ENCODE assay signal across 15 cellular contexts in the genomic region with DNA sequence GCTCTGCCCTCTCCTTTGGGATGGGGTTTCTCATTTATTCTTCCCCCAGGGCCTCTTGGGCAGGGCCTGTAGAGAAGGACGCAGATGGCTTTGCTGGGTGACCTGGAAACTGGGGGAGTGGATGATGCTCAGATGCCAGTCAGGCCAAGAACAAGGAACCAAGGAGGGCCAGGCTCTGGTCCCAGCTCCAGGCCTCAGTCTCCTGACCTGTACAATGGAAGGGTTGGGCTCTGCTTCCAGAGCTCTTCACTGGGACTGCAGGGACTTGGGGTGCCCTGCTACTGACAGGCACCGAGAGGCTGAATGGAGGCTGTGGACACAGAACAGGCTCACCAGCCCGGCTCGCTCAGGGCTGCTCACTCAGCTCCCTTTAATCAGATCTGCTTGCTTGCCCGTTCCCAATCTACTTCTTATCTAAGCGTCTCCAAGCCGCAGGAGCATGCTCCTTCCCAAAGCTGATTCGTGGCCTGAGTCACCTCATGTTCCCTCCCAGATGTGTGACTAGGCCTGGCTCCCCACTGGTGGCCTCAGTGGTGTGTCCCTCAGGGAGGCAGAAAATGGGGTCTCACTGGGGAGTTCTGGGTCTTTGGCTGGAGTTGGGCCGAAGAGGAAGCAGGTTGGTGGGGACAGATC.
"Had no signal": no experiment of that assay in that cellular context is flagged by ENCODE, and none has a peak within 500 bp of the region (broad histone marks: within the 10 kb centered on the region; RNA-seq: fewer than 3 reads in every experiment).

No MANE protein-coding gene starts in this region.

- ATAC-seq: activated T-cell treated with anti-CD3 and anti-CD28 coated beads, Interleukin-2, amount 50 U/mL, for 72 hours; gastrocnemius medialis; T-cell had no signal

- H3K9me3 Mint-ChIP-seq: activated B cell treated with CpG ODN at 0.5 μM for 24 hours; activated CD4-positive, alpha-beta T cell treated with anti-CD3 and anti-CD28 coated beads, Interleukin-2, amount 10 ng/mL, durations not matched to agents 24 days and 14 days; activated T-cell treated with anti-CD3 and anti-CD28 coated beads, Interleukin-2, amount 50 U/mL, for 72 hours; central memory CD8-positive, alpha-beta T cell; neural progenitor cell; T-cell had no signal

- DNase-seq: activated B cell treated with CpG ODN at 0.5 μM for 24 hours; activated CD4-positive, alpha-beta T cell treated with anti-CD3 and anti-CD28 coated beads, Interleukin-2, amount 10 ng/mL, durations not matched to agents 24 days and 14 days; activated naive CD4-positive, alpha-beta T cell; activated T-cell treated with anti-CD3 and anti-CD28 coated beads, Interleukin-2, amount 50 U/mL, for 72 hours; effector memory CD4-positive, alpha-beta T cell; gastrocnemius medialis; retina; T1000 had no signal

- H3K27me3 ChIP-seq: gastrocnemius medialis, neural progenitor cell, vagina had no signal

- H3K4me3 Mint-ChIP-seq: activated B cell treated with CpG ODN at 0.5 μM for 24 hours; activated CD4-positive, alpha-beta T cell treated with anti-CD3 and anti-CD28 coated beads, Interleukin-2, amount 10 ng/mL, durations not matched to agents 24 days and 14 days; activated T-cell treated with anti-CD3 and anti-CD28 coated beads, Interleukin-2, amount 50 U/mL, for 72 hours; central memory CD8-positive, alpha-beta T cell; neural progenitor cell; T-cell had no signal

- H3K27ac Mint-ChIP-seq: activated B cell treated with CpG ODN at 0.5 μM for 24 hours; activated CD4-positive, alpha-beta T cell treated with anti-CD3 and anti-CD28 coated beads, Interleukin-2, amount 10 ng/mL, durations not matched to agents 24 days and 14 days; activated T-cell treated with anti-CD3 and anti-CD28 coated beads, Interleukin-2, amount 50 U/mL, for 72 hours; neural progenitor cell; T-cell had no signal

- H3K36me3 Mint-ChIP-seq: neural progenitor cell, T-cell had no signal

- H3K4me1 Mint-ChIP-seq: activated B cell treated with CpG ODN at 0.5 μM for 24 hours; activated CD4-positive, alpha-beta T cell treated with anti-CD3 and anti-CD28 coated beads, Interleukin-2, amount 10 ng/mL, durations not matched to agents 24 days and 14 days; central memory CD8-positive, alpha-beta T cell; T-cell had no signal

- H3K9me3 ChIP-seq: gastrocnemius medialis, tibial artery, vagina had no signal

- H3K27ac ChIP-seq: epithelial cell of prostate, gastrocnemius medialis, neural progenitor cell, parathyroid adenoma, tibial artery, vagina had no signal

- H3K4me3 ChIP-seq: gastrocnemius medialis, neural progenitor cell, tibial artery, vagina had no signal

- H3K4me1 ChIP-seq: gastrocnemius medialis, neural progenitor cell, parathyroid adenoma, tibial artery, vagina had no signal

- H3K36me3 ChIP-seq: gastrocnemius medialis, neural progenitor cell, tibial artery, vagina had no signal
